Comparison of ENCODE assay signal across 8 cellular contexts in the genomic region with DNA sequence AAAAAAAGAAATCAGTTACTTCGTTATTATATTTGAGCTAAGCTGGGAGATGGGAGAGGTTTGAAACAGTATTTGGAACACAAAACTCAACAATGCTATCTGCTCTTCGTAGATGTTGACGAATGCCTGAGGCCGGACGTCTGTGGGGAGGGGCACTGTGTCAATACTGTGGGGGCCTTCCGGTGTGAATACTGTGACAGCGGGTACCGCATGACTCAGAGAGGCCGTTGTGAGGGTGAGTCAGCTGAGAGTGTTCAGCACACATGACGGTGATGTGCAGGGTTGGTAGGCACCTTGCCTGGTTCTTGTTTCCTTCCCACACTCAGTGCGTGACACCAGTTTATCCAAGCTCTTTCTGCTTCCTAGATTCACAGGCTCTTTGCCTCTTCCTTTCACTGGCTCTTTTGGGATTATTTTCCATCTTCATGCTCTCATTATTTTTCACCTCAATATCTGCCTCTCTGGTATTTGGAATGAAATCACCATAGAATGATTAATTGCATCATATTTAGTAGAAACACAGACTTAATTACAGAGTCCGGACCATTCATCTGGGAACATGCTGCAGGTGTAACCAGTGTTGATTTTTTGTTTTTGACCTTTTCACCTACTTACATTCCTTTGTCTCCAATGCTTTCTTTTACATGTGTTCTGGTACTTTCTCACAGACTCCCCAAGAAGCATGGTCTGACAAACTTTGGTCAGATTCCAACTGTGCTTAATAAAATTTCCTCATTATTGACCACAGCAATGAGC.
DNase-seq lines count a peak whose midpoint lies in the region; ATAC-seq, FAIRE-seq and TF ChIP-seq lines count a peak whose summit lies in the region.

No MANE protein-coding gene starts in this region.

- FAIRE-seq in RCC 7860 (lab: Jason Lieb, UNC): peak; percentile 55
- FAIRE-seq in pancreas (lab: Jason Lieb, UNC): no peak

- no peaks in the 10 kb centered on the region for H3K9me3 ChIP-seq in pancreas
- H3K9me3 ChIP-seq in H9 (ENCODE audit: control insufficient read depth, low read depth, low read length): no peaks in the 10 kb centered on the region

- H3K27me3 Mint-ChIP-seq in Calu3 (ENCODE audit: unreplicated experiment) (no peaks in the 10 kb centered on the region), H9 (ENCODE audit: low read depth) (no peaks in the 10 kb centered on the region)

- H2AK5ac ChIP-seq in H9 (ENCODE audit: insufficient read length, low read length): no peak overlapping the region

- no peaks in the 10 kb centered on the region for H3K23me2 ChIP-seq in H9 (ENCODE audit: insufficient read length, low read depth, low read length, poor library complexity, severe bottlenecking)

- H4K5ac ChIP-seq in H9 (ENCODE audit: insufficient read length, low read depth, low read length): no peak overlapping the region

- H3K4me2 ChIP-seq in H9 (ENCODE audit: insufficient read depth, insufficient read length, low read length): no peak overlapping the region

- no peaks in the 10 kb centered on the region for H3K36me3 ChIP-seq in pancreas

- H3K79me2 ChIP-seq in H9 (ENCODE audit: insufficient read depth, low read length): no peaks in the 10 kb centered on the region

- H2BK5ac ChIP-seq in H9 (ENCODE audit: insufficient read length, low read length): no peak overlapping the region

- TSS peak; percentile 98 for BruUV-seq in Calu3 (replicated peaks; lab: Mats Ljungman, UMichigan)

- WGBS in pancreas, 2 donors: 60 to 62% methylated on average over 12 of the region's 12 CpGs
- no CpG with 5 or more reads among the region's 12 CpGs for WGBS in H9 (ENCODE audit: extremely low coverage, insufficient read length, low lambda C conversion rate)

- H3K56ac ChIP-seq in H9 (ENCODE audit: insufficient read length, low read depth, low read length): no peak overlapping the region

- H2BK15ac ChIP-seq in H9 (ENCODE audit: low read depth, low read length): no peak overlapping the region

- H4K91ac ChIP-seq in H9 (ENCODE audit: insufficient read length, low read depth, low read length): no peak overlapping the region

- no peaks in the 10 kb centered on the region for H4K20me1 ChIP-seq in H9 (ENCODE audit: control insufficient read depth, insufficient read depth, insufficient read length)

- H3K4me1 Mint-ChIP-seq in Calu3 (ENCODE audit: low read depth, unreplicated experiment): peaks cover 40% of the 10 kb centered on the region
- H3K4me1 Mint-ChIP-seq in H9: no peaks in the 10 kb centered on the region

- H3K27me3 ChIP-seq in pancreas (no peaks in the 10 kb centered on the region), H9 (ENCODE audit: insufficient read depth, low read length) (no peaks in the 10 kb centered on the region)

- no peak overlapping the region for H2BK20ac ChIP-seq in H9 (ENCODE audit: low read depth, low read length, poor library complexity, severe bottlenecking)

- H3K9me3 Mint-ChIP-seq in Calu3 (ENCODE audit: low read depth, unreplicated experiment) (no peaks in the 10 kb centered on the region), H9 (no peaks in the 10 kb centered on the region)

- no peak overlapping the region for H2BK120ac ChIP-seq in H9 (ENCODE audit: low read depth, low read length, poor library complexity, severe bottlenecking)

- DNase-seq in Calu3 (peak; percentile 89), RCC 7860 (ENCODE audit: low spot score) (peak; percentile 91), choroid plexus epithelial cell (ENCODE audit: low read depth) (peak; percentile 98), pancreas (peak in 2 of 6 donors; percentile 20 to 28), SKM-1 (lab: John Stamatoyannopoulos, UW; ENCODE audit: unreplicated experiment) (no peak), dedifferentiated amniotic fluid mesenchymal stem cell (ENCODE audit: extremely low spot score) (no peak), H9 (no peak)

- no peak overlapping the region for H3K4ac ChIP-seq in H9 (ENCODE audit: low read depth, low read length)

- intact Hi-C loops in Calu3 (cut with micrococcal nuclease; ENCODE audit: unreplicated experiment): loop anchor here (5.0 kb wide), 1 partner anchor 64 kb away; no protein-coding TSS in a partner anchor
- intact Hi-C loops in pancreas (cut with DNase I): no loop called here

- no peak overlapping the region for H3K18ac ChIP-seq in H9 (ENCODE audit: insufficient read length, low read depth, low read length)

- TF ChIP-seq CTCF in Calu3 (IDR thresholded peaks at IDR 0.05; ENCODE audit: unreplicated experiment) (no peak), choroid plexus epithelial cell (conservative IDR thresholded peaks at IDR 0.05; ENCODE audit: low read depth, low read length) (no peak), pancreas (IDR thresholded peaks at IDR 0.05) (no peak), H9 (conservative IDR thresholded peaks at IDR 0.05) (no peak)

- H2AFZ ChIP-seq in H9 (ENCODE audit: low read length): no peak overlapping the region

- H3K27ac ChIP-seq in pancreas (no peak overlapping the region), H9 (ENCODE audit: insufficient read length, low read depth, low read length) (no peak overlapping the region)

- no peak overlapping the region for H4K8ac ChIP-seq in H9 (replicated peaks; ENCODE audit: insufficient read length, low read depth, low read length)

- CTCF ChIA-PET in Calu3 (lab: Charles Lee): interaction anchor here (0.6 to 1.4 kb wide), 4 partner anchors 15 to 120 kb away, joined by 3 to 5 read pairs (median 3); no protein-coding TSS in a partner anchor

- H3K9ac ChIP-seq in H9 (ENCODE audit: extremely low read depth, insufficient read length, low read length): no peak overlapping the region

- H3K4me1 ChIP-seq in pancreas (no peaks in the 10 kb centered on the region), H9 (ENCODE audit: insufficient read depth, low read length) (no peaks in the 10 kb centered on the region)

- no peaks in the 10 kb centered on the region for H3K79me1 ChIP-seq in H9 (ENCODE audit: insufficient read depth, low read depth, low read length, poor library complexity, severe bottlenecking)

- no peak overlapping the region for H3K14ac ChIP-seq in H9 (ENCODE audit: insufficient read depth, low read length)

- H3K27ac Mint-ChIP-seq in Calu3 (ENCODE audit: unreplicated experiment): peak overlapping the region; percentile 98
- H3K27ac Mint-ChIP-seq in H9: peak overlapping the region in 1 of 3 experiments; percentile 25; a peak in 1 of 7 replicates

- H3T11ph ChIP-seq in H9 (ENCODE audit: low read length): no peak overlapping the region

- H3K4me3 ChIP-seq in choroid plexus epithelial cell (ENCODE audit: low read depth, low read length) (no peak overlapping the region), pancreas (no peak overlapping the region)

- peaks cover 8% of the 10 kb centered on the region for H3K36me3 Mint-ChIP-seq in Calu3 (ENCODE audit: insufficient read depth, unreplicated experiment)
- peaks cover 0 to 12% (median 6%) of the 10 kb centered on the region in 3 experiments; a peak in 5 of 7 replicates for H3K36me3 Mint-ChIP-seq in H9 (ENCODE audit: insufficient read depth in 1 of 3, low read depth in 3 of 3)

- no peak overlapping the region for H2BK12ac ChIP-seq in H9 (ENCODE audit: insufficient read length, low read depth, low read length)

- ATAC-seq in pancreas (peak in 3 of 4 donors; percentile 74 to 89 (median 84)), HG02885 (IDR thresholded peaks at IDR 0.05; ENCODE audit: poor library complexity, unreplicated experiment) (no peak)

- no peak overlapping the region for H3K23ac ChIP-seq in H9 (ENCODE audit: insufficient read length, low read depth, low read length)

- H3K4me3 Mint-ChIP-seq in Calu3 (ENCODE audit: low read depth, unreplicated experiment) (peak overlapping the region; percentile 31), H9 (no peak overlapping the region)

Comparison
In these comparisons a context has a peak if more than half of its experiments do, and no peak if none do; other contexts are left out.
1. DNase-seq: peak in Calu3 (single experiment), RCC 7860 (single experiment) and choroid plexus epithelial cell (single experiment); none in SKM-1 (single experiment), dedifferentiated amniotic fluid mesenchymal stem cell (single experiment) and H9 (single experiment).